28 cellular contexts compared by ENCODE assay signal in the genomic region with DNA sequence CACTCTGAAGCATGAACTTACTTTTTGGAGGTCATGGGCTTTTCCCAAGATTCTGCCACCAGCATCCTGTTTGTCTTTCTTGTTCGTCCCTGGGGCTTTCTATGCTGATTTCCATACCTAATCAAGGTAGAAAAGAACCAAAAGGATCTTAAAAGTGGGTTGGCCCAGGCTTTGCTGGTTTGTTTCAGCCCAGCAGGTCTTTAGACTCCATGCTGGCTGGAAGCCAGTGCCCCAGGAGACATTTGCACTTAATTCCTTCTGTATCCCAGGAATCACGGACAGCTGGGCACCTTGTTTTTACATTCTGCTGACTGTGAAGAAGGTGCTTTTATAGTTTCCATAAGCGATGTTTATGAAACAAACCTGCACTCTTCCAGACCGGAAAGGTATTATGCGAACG.
DNase-seq lines count a peak whose midpoint lies in the region; ATAC-seq lines count a peak whose summit lies in the region.
"Had no signal": no experiment of that assay in that cellular context is flagged by ENCODE, and none has a peak within 500 bp of the region (broad histone marks: within the 10 kb centered on the region; RNA-seq: fewer than 3 reads in every experiment).

No MANE protein-coding gene starts in this region.

- H3K4me3 ChIP-seq in HUES6 (ENCODE audit: low read depth, low read length): no peak overlapping the region
- H3K4me3 ChIP-seq: A549, colonic mucosa, esophagus squamous epithelium, hepatocyte, SK-N-MC, skin epidermis, thyroid gland had no signal

- H3K27me3 ChIP-seq in HUES6 (ENCODE audit: control insufficient read depth, insufficient read depth, low read length): no peaks in the 10 kb centered on the region
- H3K27me3 ChIP-seq: colonic mucosa, hepatocyte, thyroid gland had no signal

- H3K4me1 ChIP-seq in HUES6 (ENCODE audit: control insufficient read depth, insufficient read depth, low read length): peaks cover 66% of the 10 kb centered on the region
- H3K4me1 ChIP-seq: A549, colonic mucosa, esophagus squamous epithelium, thyroid gland had no signal

- peak overlapping the region; percentile 38 for H3K9ac ChIP-seq in HUES6 (ENCODE audit: low read length)

- no peaks in the 10 kb centered on the region for H3K36me3 ChIP-seq in HUES6 (ENCODE audit: control insufficient read depth, insufficient read depth, low read length)
- H3K36me3 ChIP-seq: colonic mucosa, esophagus squamous epithelium, thyroid gland had no signal

- DNase-seq in COR-L47 (lab: John Stamatoyannopoulos, UW) (peak; percentile 48), astrocyte of the hippocampus (ENCODE audit: low read depth, low spot score) (peak; percentile 43), iPS-NIHi7 (ENCODE audit: extremely low spot score) (peak; percentile 54), NCI-H128 (lab: John Stamatoyannopoulos, UW; ENCODE audit: unreplicated experiment) (no peak), nucleus accumbens (lab: John Stamatoyannopoulos, UW) (no peak)
- no peak for DNase-seq in activated T-cell treated with anti-CD3 and anti-CD28 coated beads, Interleukin-2, amount 50 U/mL, for 48 hours
- DNase-seq: activated CD4-positive, alpha-beta memory T cell treated with anti-CD3 and anti-CD28 coated beads for 36 hours; activated CD4-positive, CD25-positive, alpha-beta regulatory T cell treated with anti-CD3 and anti-CD28 coated beads, Interleukin-2, amount 50 U/mL, for 72 hours; activated CD8-positive, alpha-beta memory T cell treated with anti-CD3 and anti-CD28 coated beads, Interleukin-2, amount 50 U/mL, for 4 hours; CD8-positive, alpha-beta memory T cell; colonic mucosa; esophagus squamous epithelium; left ventricle myocardium superior; naive thymus-derived CD4-positive, alpha-beta T cell; NCI-H1048; NCI-H2081; OCI-M1; retina; stimulated activated CD8-positive, alpha-beta memory T cell treated with anti-CD3 and anti-CD28 coated beads, Interleukin-4, amount 100 ng/mL, for 48 hours; stimulated activated naive CD8-positive, alpha-beta T cell treated with anti-CD3 and anti-CD28 coated beads, Interleukin-15, amount 100 ng/mL, for 72 hours; thyroid gland had no signal

- no peak for ATAC-seq in HG03378 (IDR thresholded peaks at IDR 0.05; ENCODE audit: unreplicated experiment)
- ATAC-seq: A549; activated naive CD4-positive, alpha-beta T cell treated with anti-CD3 and anti-CD28 coated beads, Interleukin-2, amount 50 U/mL, for 72 hours; left ventricle myocardium superior; naive thymus-derived CD4-positive, alpha-beta T cell; stimulated activated naive CD8-positive, alpha-beta T cell treated with anti-CD3 and anti-CD28 coated beads, Interleukin-15, amount 100 ng/mL, for 72 hours had no signal

- H3K9me3 ChIP-seq in HUES6 (ENCODE audit: control insufficient read depth, insufficient read depth, low read depth, low read length): no peaks in the 10 kb centered on the region
- H3K9me3 ChIP-seq: A549, colonic mucosa, esophagus squamous epithelium, thyroid gland had no signal

- H3K27ac ChIP-seq in HUES6 (ENCODE audit: low read depth, low read length): peak overlapping the region; percentile 55; the same call in 1 of the 2 replicates
- H3K27ac ChIP-seq: A549, colonic mucosa, esophagus squamous epithelium, hepatocyte, SK-N-MC, skin epidermis, thyroid gland had no signal

Comparison
In these comparisons a context has a peak if more than half of its experiments do, and no peak if none do; other contexts are left out.
1. DNase-seq: peak in COR-L47 (single experiment), astrocyte of the hippocampus (single experiment) and iPS-NIHi7 (single experiment); none in NCI-H128 (single experiment), nucleus accumbens (0 of 56) and activated T-cell treated with anti-CD3 and anti-CD28 coated beads, Interleukin-2, amount 50 U/mL, for 48 hours (0 of 2).